In the genomic region with DNA sequence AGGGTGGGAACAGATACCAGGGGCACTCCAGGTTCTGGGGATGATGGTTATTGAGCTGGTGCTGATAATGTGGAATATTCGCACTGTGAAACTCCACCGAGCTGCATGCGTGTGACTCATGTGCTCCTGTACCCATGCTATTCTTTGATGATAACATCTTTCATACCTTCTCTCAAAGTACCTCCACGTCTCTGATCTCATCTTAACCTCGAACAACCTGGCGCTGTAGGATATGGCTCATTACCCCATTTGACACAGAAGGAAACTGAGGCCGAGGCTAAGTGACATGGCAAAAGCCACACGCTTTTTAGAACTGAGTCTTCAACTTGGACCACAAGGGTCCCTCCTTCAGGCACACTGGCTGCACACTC, we compare ENCODE assay signal across 10 cellular contexts. TPM values are rescaled to one million over a fixed set of nuclear protein-coding genes. Genes with fewer than 3 reads are reported as not detected.
DNase-seq lines count a peak whose midpoint lies in the region; ATAC-seq lines count a peak whose summit lies in the region.
"Had no signal": no experiment of that assay in that cellular context is flagged by ENCODE, and none has a peak within 500 bp of the region (broad histone marks: within the 10 kb centered on the region; RNA-seq: fewer than 3 reads in every experiment).

No MANE protein-coding gene starts in this region.

- ATAC-seq in activated T-cell treated with anti-CD3 and anti-CD28 coated beads, Interleukin-2, amount 50 U/mL, for 72 hours (replicated peaks in 1 of 2): peak; percentile 91 to 94

- no peaks in the 10 kb centered on the region for H3K9me3 Mint-ChIP-seq in activated T-cell treated with anti-CD3 and anti-CD28 coated beads, Interleukin-2, amount 50 U/mL, for 72 hours

- no peaks in the 10 kb centered on the region for H3K27me3 ChIP-seq in layer of hippocampus (ENCODE audit: control insufficient read depth, insufficient read depth, low read length)

- peaks cover 39% of the 10 kb centered on the region for H3K4me1 Mint-ChIP-seq in activated T-cell treated with anti-CD3 and anti-CD28 coated beads, Interleukin-2, amount 50 U/mL, for 72 hours (ENCODE audit: low read depth)

- peak; percentile 47 for DNase-seq in M059J (ENCODE audit: low read depth)
- DNase-seq in activated T-cell treated with anti-CD3 and anti-CD28 coated beads, Interleukin-2, amount 50 U/mL, for 72 hours: peak; percentile 24 to 54
- DNase-seq in stimulated activated CD4-positive, alpha-beta T cell treated with anti-CD3 and anti-CD28 coated beads, TNF-alpha, amount 100 ng/mL, for 48 hours (ENCODE audit: low read depth in 3 of 3): peak in 2 of 3 donors; percentile 26 to 30
- DNase-seq in NK-92 (lab: John Stamatoyannopoulos, UW; ENCODE audit: unreplicated experiment): no peak
- no peak for DNase-seq in 8988T
- DNase-seq in NCI-H1694 treated with DMSO at 0.1 percent for 48 hours (lab: John Stamatoyannopoulos, UW): no peak
- no peak for DNase-seq in RPMI8226
- DNase-seq: NCI-H2081, SHP77 had no signal

- peak overlapping the region; percentile 50 for H3K27ac ChIP-seq in layer of hippocampus (ENCODE audit: low read depth, low read length)

- no peaks in the 10 kb centered on the region for H3K36me3 Mint-ChIP-seq in activated T-cell treated with anti-CD3 and anti-CD28 coated beads, Interleukin-2, amount 50 U/mL, for 72 hours (ENCODE audit: insufficient read depth in 2 of 2)

- no peak overlapping the region for H3K27ac Mint-ChIP-seq in activated T-cell treated with anti-CD3 and anti-CD28 coated beads, Interleukin-2, amount 50 U/mL, for 72 hours

- peak overlapping the region; percentile 8 to 20 for H3K4me3 Mint-ChIP-seq in activated T-cell treated with anti-CD3 and anti-CD28 coated beads, Interleukin-2, amount 50 U/mL, for 72 hours

- H3K27me3 Mint-ChIP-seq in activated T-cell treated with anti-CD3 and anti-CD28 coated beads, Interleukin-2, amount 50 U/mL, for 72 hours (ENCODE audit: low read depth): peaks cover 14% of the 10 kb centered on the region

RNA-seq across cellular contexts. Expression of a gene that starts 30.2 kb away (rescaled TPM):
- 25.8 and 31.8 TPM in 2 replicates for total RNA-seq in M059J (2014; rRNA removed; shearing (Covaris generic))
- 10 to 100 TPM; 43.4 to 52.7 TPM for total RNA-seq in activated T-cell treated with anti-CD3 and anti-CD28 coated beads, Interleukin-2, amount 50 U/mL, for 72 hours

Comparison
In these comparisons a context has a peak if more than half of its experiments do, and no peak if none do; other contexts are left out.
1. DNase-seq: peak in M059J (single experiment), activated T-cell treated with anti-CD3 and anti-CD28 coated beads, Interleukin-2, amount 50 U/mL, for 72 hours (2 of 2) and stimulated activated CD4-positive, alpha-beta T cell treated with anti-CD3 and anti-CD28 coated beads, TNF-alpha, amount 100 ng/mL, for 48 hours (2 of 3); none in NK-92 (single experiment), 8988T (single experiment), NCI-H1694 treated with DMSO at 0.1 percent for 48 hours (single experiment) and RPMI8226 (single experiment).